In genomic region chr1:55000110-55000815, GRCh38 we compare ENCODE assay signal across 33 cellular contexts. TPM values are rescaled to one million over a fixed set of nuclear protein-coding genes. Genes with fewer than 3 reads are reported as not detected.
DNase-seq lines count a peak whose midpoint lies in the region; ATAC-seq, FAIRE-seq and TF ChIP-seq lines count a peak whose summit lies in the region.
"Had no signal": no experiment of that assay in that cellular context is flagged by ENCODE, and none has a peak within 500 bp of the region (broad histone marks: within the 10 kb centered on the region; RNA-seq: fewer than 3 reads in every experiment).

No MANE protein-coding gene starts in this region.

- no peak overlapping the region for H2AFZ ChIP-seq in neuronal stem cell (ENCODE audit: low read length)
- H2AFZ ChIP-seq in mesenchymal stem cell (ENCODE audit: low read depth, low read length) = no peak overlapping the region

- H3K9ac ChIP-seq in kidney (ENCODE audit: low read length in 2 of 2) (peak overlapping the region; percentile 33 to 65), neuronal stem cell (ENCODE audit: low read depth, low read length, poor library complexity) (no peak overlapping the region), mesenchymal stem cell (ENCODE audit: low read length) (no peak overlapping the region)
- H3K9ac ChIP-seq: BLaER1 had no signal

- H2BK12ac ChIP-seq in neuronal stem cell (ENCODE audit: low read length) (no peak overlapping the region), mesenchymal stem cell (ENCODE audit: low read length in 2 of 2) (no peak overlapping the region)

- no CpG with 5 or more reads among the region's 4 CpGs for WGBS in neuronal stem cell (ENCODE audit: extremely low coverage in 2 of 2, insufficient read length in 2 of 2, insufficient replicate concordance in 1 of 2), 2 donors
- 42% methylated on average over 4 of the region's 4 CpGs for WGBS in mesenchymal stem cell

- H2AK5ac ChIP-seq in neuronal stem cell (ENCODE audit: low read depth, low read length) (no peak overlapping the region), mesenchymal stem cell (ENCODE audit: low read length, severe bottlenecking) (no peak overlapping the region)

- H3K4me1 ChIP-seq in kidney (ENCODE audit: control insufficient read depth in 1 of 2, insufficient read depth in 1 of 2, low read depth in 1 of 2, low read length in 2 of 2) = peaks cover 0 to 9% of the 10 kb centered on the region in 2 donors
- peaks cover 0 to 5% of the 10 kb centered on the region in 2 donors for H3K4me1 ChIP-seq in neuronal stem cell (ENCODE audit: control insufficient read depth in 2 of 2, insufficient read depth in 1 of 2, low read depth in 1 of 2, low read length in 2 of 2)
- peaks cover 12% of the 10 kb centered on the region for H3K4me1 ChIP-seq in mesenchymal stem cell (ENCODE audit: control insufficient read depth, insufficient read depth, low read depth, low read length)
- H3K4me1 ChIP-seq: BE2C, BLaER1 had no signal

- H3K18ac ChIP-seq in neuronal stem cell (ENCODE audit: low read length) = no peak overlapping the region
- H3K18ac ChIP-seq in mesenchymal stem cell (ENCODE audit: low read depth in 1 of 2, low read length in 2 of 2) = no peak overlapping the region

- H4K8ac ChIP-seq in neuronal stem cell (ENCODE audit: low read depth, low read length) (no peak overlapping the region), mesenchymal stem cell (ENCODE audit: low read length) (no peak overlapping the region)

- H2BK5ac ChIP-seq in neuronal stem cell (ENCODE audit: low read length) = no peak overlapping the region
- no peak overlapping the region for H2BK5ac ChIP-seq in mesenchymal stem cell (ENCODE audit: low read depth, low read length, poor library complexity, severe bottlenecking)

- H3K9me3 ChIP-seq in kidney (ENCODE audit: control insufficient read depth in 1 of 2, low read length in 2 of 2) (no peaks in the 10 kb centered on the region), neuronal stem cell (replicated peaks in 1 of 2; ENCODE audit: control insufficient read depth in 2 of 2, insufficient read depth in 1 of 2, low read depth in 1 of 2, low read length in 2 of 2) (peaks cover 0 to 10% of the 10 kb centered on the region in 2 donors), mesenchymal stem cell (ENCODE audit: control insufficient read depth, low read length) (no peaks in the 10 kb centered on the region)
- H3K9me3 ChIP-seq: BE2C, BLaER1 had no signal

- DNase-seq in H7 (peak; percentile 60), kidney (peak; percentile 64), neuronal stem cell (ENCODE audit: low spot score) (no peak), renal cortical epithelial cell (ENCODE audit: low read depth) (peak; percentile 23), mesenchymal stem cell (no peak), substantia nigra (lab: John Stamatoyannopoulos, UW) (no peak), NCI-H2081 (lab: John Stamatoyannopoulos, UW) (no peak)
- DNase-seq: 8988T; ACHN; BE2C; C1 segment of cervical spinal cord; CD4-positive, alpha-beta memory T cell; CD4-positive, CD25-positive, alpha-beta regulatory T cell; CD8-positive, alpha-beta memory T cell; COR-L47; DMS 273 treated with DMSO at 0.1 percent for 48 hours; DMS153; DMS53; DMS79; DND-41; EL; GDM1 had no signal

- intact Hi-C loops in kidney (cut with DNase I) = no loop called here

- H3K4me3 ChIP-seq in H7 (ENCODE audit: insufficient read depth, low read depth, low read length) (no peak overlapping the region), kidney (ENCODE audit: low read length in 2 of 2) (peak overlapping the region; percentile 56 to 60), neuronal stem cell (ENCODE audit: low read length in 2 of 2) (no peak overlapping the region), mesenchymal stem cell (ENCODE audit: insufficient read depth in 1 of 2, low read depth in 1 of 2, low read length in 2 of 2) (no peak overlapping the region)
- H3K4me3 ChIP-seq: BLaER1, GM12878 had no signal

- H3K36me3 ChIP-seq in H7 (replicated peaks; ENCODE audit: control insufficient read depth, insufficient read depth, low read length) (no peaks in the 10 kb centered on the region), kidney (ENCODE audit: control insufficient read depth in 1 of 2, insufficient read depth in 2 of 2, low read length in 2 of 2) (peaks cover 0 to 4% of the 10 kb centered on the region in 2 donors), neuronal stem cell (replicated peaks in 1 of 2; ENCODE audit: control insufficient read depth in 2 of 2, insufficient read depth in 2 of 2, low read length in 2 of 2) (no peaks in the 10 kb centered on the region), mesenchymal stem cell (ENCODE audit: control insufficient read depth in 1 of 2, insufficient read depth in 2 of 2, low read depth in 1 of 2, low read length in 2 of 2) (no peaks in the 10 kb centered on the region)
- H3K36me3 ChIP-seq: BE2C, BLaER1 had no signal

- FAIRE-seq in kidney (lab: Jason Lieb, UNC) = no peak
- FAIRE-seq: A204.1, GM12878, GM12892, GM18507 had no signal

- H3K23ac ChIP-seq in neuronal stem cell (ENCODE audit: low read depth, low read length, poor library complexity) = no peak overlapping the region
- no peak overlapping the region for H3K23ac ChIP-seq in mesenchymal stem cell (ENCODE audit: low read length in 2 of 2)

- H3K4me2 ChIP-seq in neuronal stem cell (ENCODE audit: insufficient read depth, low read length, poor library complexity, severe bottlenecking) (no peak overlapping the region), mesenchymal stem cell (ENCODE audit: low read length, poor library complexity, severe bottlenecking) (no peak overlapping the region)
- H3K4me2 ChIP-seq: BLaER1 had no signal

- TF ChIP-seq CTCF in kidney (IDR thresholded peaks at IDR 0.05; ENCODE audit: borderline replicate concordance, extremely low read depth, insufficient read depth) = no peak

- H3K27ac ChIP-seq in kidney (ENCODE audit: low read depth in 2 of 2, low read length in 2 of 2) = peak overlapping the region; percentile 75 to 91
- H3K27ac ChIP-seq in neuronal stem cell (replicated peaks; ENCODE audit: low read length) = no peak overlapping the region
- H3K27ac ChIP-seq in mesenchymal stem cell (ENCODE audit: low read length, poor library complexity, severe bottlenecking) = no peak overlapping the region
- no peak overlapping the region for H3K27ac ChIP-seq in substantia nigra (ENCODE audit: low read depth, low read length, poor library complexity, severe bottlenecking)
- H3K27ac ChIP-seq: BLaER1 had no signal

- no peak overlapping the region for H4K91ac ChIP-seq in neuronal stem cell (ENCODE audit: low read depth, low read length, poor library complexity)
- no peak overlapping the region for H4K91ac ChIP-seq in mesenchymal stem cell (ENCODE audit: low read length)

- peaks cover 46% of the 10 kb centered on the region for H3K27me3 ChIP-seq in H7 (ENCODE audit: control insufficient read depth, insufficient read depth, low read length)
- H3K27me3 ChIP-seq in neuronal stem cell (ENCODE audit: control insufficient read depth in 3 of 3, insufficient read depth in 3 of 3, low read depth in 1 of 3, low read length in 3 of 3) = peaks cover 7 to 61% (median 35%) of the 10 kb centered on the region in 3 experiments
- H3K27me3 ChIP-seq in mesenchymal stem cell (ENCODE audit: control insufficient read depth in 1 of 2, insufficient read depth in 1 of 2, low read length in 2 of 2) = peaks cover 32 to 71% of the 10 kb centered on the region in 2 experiments
- H3K27me3 ChIP-seq: BE2C had no signal

- no peak for ATAC-seq in GM21390 (IDR thresholded peaks at IDR 0.05; ENCODE audit: unreplicated experiment)
- ATAC-seq: GM12878 had no signal

- H2BK15ac ChIP-seq in neuronal stem cell (ENCODE audit: low read length) = no peak overlapping the region
- H2BK15ac ChIP-seq in mesenchymal stem cell (ENCODE audit: low read depth, poor library complexity, severe bottlenecking) = no peak overlapping the region

- H3K79me1 ChIP-seq in neuronal stem cell (ENCODE audit: low read depth, low read length) = no peaks in the 10 kb centered on the region
- H3K79me1 ChIP-seq in mesenchymal stem cell (replicated peaks; ENCODE audit: low read length, poor library complexity, severe bottlenecking) = no peaks in the 10 kb centered on the region

- peak overlapping the region; percentile 44 for H3K4ac ChIP-seq in neuronal stem cell (ENCODE audit: low read length)
- H3K4ac ChIP-seq in mesenchymal stem cell (ENCODE audit: low read depth in 1 of 2, low read length in 2 of 2) = no peak overlapping the region

- H2BK120ac ChIP-seq in neuronal stem cell (ENCODE audit: low read depth, low read length) (no peak overlapping the region), mesenchymal stem cell (ENCODE audit: low read depth, low read length) (no peak overlapping the region)

- H3K14ac ChIP-seq in neuronal stem cell (ENCODE audit: low read length) = no peak overlapping the region
- H3K14ac ChIP-seq in mesenchymal stem cell (ENCODE audit: low read length in 2 of 2) = no peak overlapping the region

RNA-seq across cellular contexts. Expression of gene BSND, which starts 1.5 kb away (rescaled TPM):
- total RNA-seq in H7 (2014; rRNA removed; shearing (Covaris generic)) = 0.30 and 0.62 TPM in 2 replicates
- total RNA-seq in kidney = 1.4 TPM
- polyA plus RNA-seq in kidney (ENCODE audit: insufficient read depth, low read depth, low replicate concordance) = 22.7 TPM
- not detected for polyA plus RNA-seq in neuronal stem cell (2013, experiment 1 of 2)
- polyA plus RNA-seq in neuronal stem cell (2013, experiment 2 of 2) = 0.01 TPM
- 0.45 TPM in 1 of 2 replicates, not detected in the other for total RNA-seq in renal cortical epithelial cell
- not detected for polyA plus RNA-seq in mesenchymal stem cell (2013, experiment 1 of 2)
- not detected for polyA plus RNA-seq in mesenchymal stem cell (2013, experiment 2 of 2)
- total RNA-seq: A673; CD4-positive, alpha-beta memory T cell; CD4-positive, CD25-positive, alpha-beta regulatory T cell; CD8-positive, alpha-beta memory T cell; Daoy; G401; GM12878 had no signal
- polyA plus RNA-seq: AG04450; CD14-positive monocyte; CD4-positive, alpha-beta memory T cell; CD4-positive, CD25-positive, alpha-beta regulatory T cell; CD8-positive, alpha-beta memory T cell; GM12878 had no signal

RNA-seq across cellular contexts. Expression of gene TMEM61, which starts 19.8 kb away (rescaled TPM):
- 1.0 and 1.8 TPM in 2 replicates for total RNA-seq in H7 (2014; rRNA removed; shearing (Covaris generic))
- total RNA-seq in kidney (7.0 TPM), renal cortical epithelial cell (0.35 TPM in 1 of 2 replicates, not detected in the other)
- 42.7 TPM for polyA plus RNA-seq in kidney (ENCODE audit: insufficient read depth, low read depth, low replicate concordance)
- not detected for polyA plus RNA-seq in neuronal stem cell (2013, experiment 1 of 2)
- polyA plus RNA-seq in neuronal stem cell (2013, experiment 2 of 2) = 0.04 TPM
- not detected for polyA plus RNA-seq in mesenchymal stem cell (2013, experiment 1 of 2)
- not detected for polyA plus RNA-seq in mesenchymal stem cell (2013, experiment 2 of 2)
- total RNA-seq: A673; CD4-positive, alpha-beta memory T cell; CD4-positive, CD25-positive, alpha-beta regulatory T cell; CD8-positive, alpha-beta memory T cell; Daoy; G401; GM12878 had no signal
- polyA plus RNA-seq: AG04450; CD14-positive monocyte; CD4-positive, alpha-beta memory T cell; CD4-positive, CD25-positive, alpha-beta regulatory T cell; CD8-positive, alpha-beta memory T cell; GM12878 had no signal

RNA-seq across cellular contexts. Expression of gene PCSK9, which starts 39.1 kb away (rescaled TPM):
- total RNA-seq in H7 (2014; rRNA removed; shearing (Covaris generic)) = 103 and 171 TPM in 2 replicates
- total RNA-seq in kidney = 0.28 TPM
- polyA plus RNA-seq in kidney (ENCODE audit: insufficient read depth, low read depth, low replicate concordance) = 0.13 TPM
- 17.1 TPM for polyA plus RNA-seq in neuronal stem cell (2013, experiment 1 of 2)
- polyA plus RNA-seq in neuronal stem cell (2013, experiment 2 of 2) = 16.2 TPM
- 1.1 and 17.5 TPM in 2 replicates for total RNA-seq in renal cortical epithelial cell
- polyA plus RNA-seq in mesenchymal stem cell (2013, experiment 1 of 2) = 3.1 TPM
- polyA plus RNA-seq in mesenchymal stem cell (2013, experiment 2 of 2) = 3.1 TPM
- total RNA-seq: CD4-positive, alpha-beta memory T cell; CD4-positive, CD25-positive, alpha-beta regulatory T cell; CD8-positive, alpha-beta memory T cell; G401 had no signal
- polyA plus RNA-seq: CD14-positive monocyte; CD4-positive, alpha-beta memory T cell; CD4-positive, CD25-positive, alpha-beta regulatory T cell; CD8-positive, alpha-beta memory T cell had no signal

Comparison
In these comparisons a context has a peak if more than half of its experiments do, and no peak if none do; other contexts are left out.
1. DNase-seq: peak in H7 (single experiment), kidney (single experiment) and renal cortical epithelial cell (single experiment); none in neuronal stem cell (single experiment), mesenchymal stem cell (single experiment), substantia nigra (0 of 49) and NCI-H2081 (0 of 2).
2. H3K4me3 ChIP-seq: peak in kidney (2 of 2); none in H7 (single experiment), neuronal stem cell (0 of 2) and mesenchymal stem cell (0 of 2).
3. H3K27ac ChIP-seq: peak in kidney (2 of 2); none in neuronal stem cell (single experiment), mesenchymal stem cell (single experiment) and substantia nigra (single experiment).
4. H3K9ac ChIP-seq: peak in kidney (2 of 2); none in neuronal stem cell (single experiment) and mesenchymal stem cell (single experiment).